ENCODE assay signal across 19 cellular contexts in the genomic region with DNA sequence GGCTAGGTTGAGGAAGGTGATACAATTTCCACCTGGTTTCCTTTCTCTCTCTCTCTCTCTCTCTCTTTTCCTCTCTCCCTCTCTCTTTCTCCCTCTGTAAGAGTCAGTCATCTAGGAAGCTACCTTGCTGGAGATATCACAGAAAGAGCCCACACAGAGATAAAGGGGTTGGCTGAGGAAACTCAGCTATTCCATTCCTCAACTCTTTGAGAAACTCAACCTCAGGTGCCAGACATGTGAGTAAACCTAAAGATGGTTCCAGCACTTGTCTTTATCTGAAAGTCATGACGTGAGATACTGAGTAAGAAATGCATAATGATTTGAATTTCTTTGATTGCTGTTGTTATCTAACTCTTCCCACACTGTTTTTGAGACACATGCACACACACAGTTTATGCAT.
A peak's percentile ranks its signal among the peaks of the same experiment; 100 is the strongest.
DNase-seq lines count a peak whose midpoint lies in the region; ATAC-seq, FAIRE-seq and TF ChIP-seq lines count a peak whose summit lies in the region.
"Had no signal": no experiment of that assay in that cellular context is flagged by ENCODE, and none has a peak within 500 bp of the region (broad histone marks: within the 10 kb centered on the region; RNA-seq: fewer than 3 reads in every experiment).

No MANE protein-coding gene starts in this region.

- H3K56ac ChIP-seq in H1 (replicated peaks; ENCODE audit: insufficient read length, low read depth, low read length) = no peak overlapping the region

- H3K4ac ChIP-seq in H1 (replicated peaks; ENCODE audit: insufficient read length, low read depth, low read length) = no peak overlapping the region

- no peak overlapping the region for H2BK12ac ChIP-seq in H1 (ENCODE audit: low read depth, low read length)

- TF ChIP-seq POLR2A in H1 (IDR thresholded peaks at IDR 0.05; ENCODE audit: control extremely low read depth in 1 of 2, low read depth in 2 of 2, low read length in 2 of 2) = no peak

- no peak overlapping the region for H2BK5ac ChIP-seq in H1 (ENCODE audit: low read depth, low read length)

- H3K14ac ChIP-seq in H1 (ENCODE audit: insufficient read length) = no peak overlapping the region

- no peak overlapping the region for H3K23ac ChIP-seq in H1 (ENCODE audit: insufficient read length)

- H3K4me1 ChIP-seq in H1 (replicated peaks in 1 of 4; ENCODE audit: control insufficient read depth in 3 of 4, insufficient read depth in 4 of 4, low read length in 3 of 4) = no peaks in the 10 kb centered on the region
- H3K4me1 ChIP-seq: BLaER1, Caco-2 had no signal

- H2BK15ac ChIP-seq in H1 (ENCODE audit: low read length) = no peak overlapping the region

- no peak for TF ChIP-seq EP300 in H1 (IDR thresholded peaks at IDR 0.05; ENCODE audit: borderline replicate concordance in 1 of 2, low read depth in 2 of 2, low read length in 2 of 2)

- no peak for FAIRE-seq in H1 (lab: Jason Lieb, UNC)
- FAIRE-seq: A204.1, GM19239 had no signal

- no peaks in the 10 kb centered on the region for H3K36me3 ChIP-seq in H1 (ENCODE audit: control insufficient read depth in 2 of 4, insufficient read depth in 4 of 4, low read length in 3 of 4)
- H3K36me3 ChIP-seq: BLaER1 had no signal

- H3K23me2 ChIP-seq in H1 (ENCODE audit: low read depth, low read length) = no peaks in the 10 kb centered on the region

- H2BK20ac ChIP-seq in H1 (ENCODE audit: low read length) = no peak overlapping the region

- H4K20me1 ChIP-seq in H1 (replicated peaks in 1 of 2; ENCODE audit: control insufficient read depth in 1 of 2, insufficient read depth in 2 of 2, low read length in 2 of 2) = no peaks in the 10 kb centered on the region
- H4K20me1 ChIP-seq: BLaER1 had no signal

- H3K27ac ChIP-seq in H1 (ENCODE audit: low read depth, low read length) = no peak overlapping the region
- H3K27ac ChIP-seq: 22Rv1, BLaER1, C4-2B had no signal

- ATAC-seq in GM21367 (IDR thresholded peaks at IDR 0.05; ENCODE audit: unreplicated experiment) = no peak
- ATAC-seq: CD8-positive, alpha-beta T cell; HCT116 had no signal

- no peaks in the 10 kb centered on the region for H3K79me1 ChIP-seq in H1 (ENCODE audit: low read depth, low read length)

- DNase-seq in NCI-H226 (peak; percentile 88), amniotic epithelial cell (ENCODE audit: low read depth) (peak; percentile 39), H1 (ENCODE audit: low read depth in 1 of 2, low spot score in 2 of 2) (no peak), LoVo (ENCODE audit: low spot score) (no peak)
- no peak for DNase-seq in stimulated activated CD4-positive, alpha-beta T cell treated with anti-CD3 and anti-CD28 coated beads, Interleukin-2, amount 100 ng/mL, for 48 hours
- DNase-seq: Caco-2; CD4-positive, CD25-positive, alpha-beta regulatory T cell; CD8-positive, alpha-beta T cell; DMS153; DND-41; GOT3; H9 had no signal

- H4K8ac ChIP-seq in H1 (ENCODE audit: extremely low read depth, insufficient read depth, low read length) = no peak overlapping the region

- no peak overlapping the region for H3K18ac ChIP-seq in H1 (ENCODE audit: extremely low read depth, low read length)

- no peaks in the 10 kb centered on the region for H3K9me3 ChIP-seq in H1 (ENCODE audit: insufficient read depth in 2 of 2, low read depth in 1 of 2, low read length in 1 of 2)
- H3K9me3 ChIP-seq: BLaER1, Caco-2 had no signal

- H3K27me3 ChIP-seq in H1 (replicated peaks in 1 of 4; ENCODE audit: control insufficient read depth in 3 of 4, extremely low read depth in 1 of 4, insufficient read depth in 3 of 4, low read length in 3 of 4) = no peaks in the 10 kb centered on the region
- H3K27me3 ChIP-seq: BLaER1 had no signal

- H4K5ac ChIP-seq in H1 (ENCODE audit: insufficient read length, low read depth, low read length) = no peak overlapping the region

- no peak overlapping the region for H2AK5ac ChIP-seq in H1 (ENCODE audit: low read depth, low read length)

- no peak overlapping the region for H2BK120ac ChIP-seq in H1 (replicated peaks; ENCODE audit: low read depth, low read length)

- CTCF ChIA-PET in H1 (lab: Charles Lee; ENCODE audit: partially characterized antibody) = no interaction called here

- H3K4me3 ChIP-seq in H1 (ENCODE audit: extremely low read depth in 1 of 4, insufficient read depth in 2 of 4, low read depth in 3 of 4, low read length in 4 of 4) = no peak overlapping the region
- H3K4me3 ChIP-seq: BLaER1 had no signal

- peak overlapping the region; percentile 40; the same call in 1 of the 2 replicates for H2AFZ ChIP-seq in H1 (ENCODE audit: low read length)

- no peak overlapping the region for H3K4me2 ChIP-seq in H1 (ENCODE audit: insufficient read depth in 1 of 2, low read depth in 2 of 2, low read length in 2 of 2)
- H3K4me2 ChIP-seq: BLaER1 had no signal

- no peak for TF ChIP-seq RAD21 in H1 (IDR thresholded peaks at IDR 0.05 in 1 of 2, conservative IDR thresholded peaks at IDR 0.05 in 1 of 2; ENCODE audit: low read depth in 2 of 2, low read length in 2 of 2)

- no peak overlapping the region for H3K9ac ChIP-seq in H1 (replicated peaks in 1 of 4; ENCODE audit: extremely low read depth in 1 of 4, low read depth in 3 of 4, low read length in 3 of 4)
- H3K9ac ChIP-seq: BLaER1 had no signal

- TF ChIP-seq CTCF in H1 (IDR thresholded peaks at IDR 0.05; ENCODE audit: control extremely low read depth in 1 of 3, insufficient read depth in 1 of 3, low read depth in 1 of 3, low read length in 3 of 3) = no peak

- H3K79me2 ChIP-seq in H1 (ENCODE audit: control insufficient read depth in 1 of 2, insufficient read depth in 2 of 2, low read length in 2 of 2) = no peaks in the 10 kb centered on the region

- POLR2A ChIA-PET in H1 (lab: Charles Lee; ENCODE audit: partially characterized antibody) = no interaction called here

- 84% methylated on average over 1 of the region's 1 CpG; no CpG with 5 or more reads in 1 of the 2 experiments for WGBS in H1 (ENCODE audit: extremely low coverage in 1 of 2, insufficient coverage in 1 of 2, insufficient read length in 1 of 2, insufficient replicate concordance in 2 of 2, low coverage in 1 of 2, low lambda C conversion rate in 2 of 2, missing lambda C conversion rate in 1 of 2), 2 experiments

- no peak overlapping the region for H4K91ac ChIP-seq in H1 (replicated peaks; ENCODE audit: insufficient read length, low read length)

TF ChIP-seq in H1, 55 proteins besides CTCF, POLR2A, EP300 and RAD21:
- TF ChIP-seq USF2 (IDR thresholded peaks at IDR 0.05; ENCODE audit: low read length) (no peak), RNF2 (IDR thresholded peaks at IDR 0.05; ENCODE audit: borderline replicate concordance, low read depth, low read length, missing control alignments, poor library complexity, severe bottlenecking) (no peak), CHD2 (IDR thresholded peaks at IDR 0.05; ENCODE audit: low read length) (no peak), RFX5 (IDR thresholded peaks at IDR 0.05; ENCODE audit: borderline replicate concordance, low read depth, low read length) (no peak), RXRA (IDR thresholded peaks at IDR 0.05; ENCODE audit: insufficient read depth, low read depth, low read length) (no peak), BACH1 (IDR thresholded peaks at IDR 0.05; ENCODE audit: low read length) (no peak), SP1 (IDR thresholded peaks at IDR 0.05; ENCODE audit: low read depth, low read length) (no peak), SRF (IDR thresholded peaks at IDR 0.05; ENCODE audit: low read depth, low read length) (no peak)

Comparison
In these comparisons a context has a peak if more than half of its experiments do, and no peak if none do; other contexts are left out.
1. DNase-seq: peak in NCI-H226 (single experiment) and amniotic epithelial cell (single experiment); none in H1 (0 of 2), stimulated activated CD4-positive, alpha-beta T cell treated with anti-CD3 and anti-CD28 coated beads, Interleukin-2, amount 100 ng/mL, for 48 hours (0 of 2) and LoVo (single experiment).